Comparison of ENCODE assay signal across 10 cellular contexts in genomic region chr20:21396921-21397340, GRCh38. TPM values are rescaled to one million over a fixed set of nuclear protein-coding genes. Genes with fewer than 3 reads are reported as not detected.
A peak's percentile ranks its signal among the peaks of the same experiment; 100 is the strongest.
DNase-seq lines count a peak whose midpoint lies in the region; ATAC-seq and TF ChIP-seq lines count a peak whose summit lies in the region.
"Had no signal": no experiment of that assay in that cellular context is flagged by ENCODE, and none has a peak within 500 bp of the region (broad histone marks: within the 10 kb centered on the region; RNA-seq: fewer than 3 reads in every experiment).

No MANE protein-coding gene starts in this region.

- H3K4me3 ChIP-seq in HAP-1 (peak overlapping the region; percentile 19), lower lobe of right lung (peak overlapping the region; percentile 26)
- H3K4me3 ChIP-seq: cardiac muscle cell had no signal

- H3K27me3 ChIP-seq in HAP-1 (ENCODE audit: low read depth) (peaks cover 41% of the 10 kb centered on the region), lower lobe of right lung (ENCODE audit: low read depth) (peaks cover 100% of the 10 kb centered on the region)

- peak; percentile 11 to 14 for ATAC-seq in lower lobe of right lung

- H3K27ac ChIP-seq in lower lobe of right lung, result no peak overlapping the region
- H3K27ac ChIP-seq: cardiac muscle cell had no signal

- in situ Hi-C loops in HAP-1 (cut with MboI; ENCODE audit: low sequenced_read_pairs), result no loop called here

- H3K9me3 ChIP-seq in HAP-1 (no peaks in the 10 kb centered on the region), lower lobe of right lung (no peaks in the 10 kb centered on the region)

- intact Hi-C loops in lower lobe of right lung (cut with DNase I), result no loop called here

- H3K4me1 ChIP-seq in HAP-1 (no peaks in the 10 kb centered on the region), lower lobe of right lung (peaks cover 5% of the 10 kb centered on the region)

- no peak for TF ChIP-seq CTCF in lower lobe of right lung (IDR thresholded peaks at IDR 0.05)

- peak; percentile 81 for DNase-seq in D341Med (ENCODE audit: low spot score)
- DNase-seq in HAP-1 (ENCODE audit: low spot score in 2 of 2), result peak in 1 of 2 experiments; percentile 43
- peak; percentile 17 for DNase-seq in activated naive CD4-positive, alpha-beta T cell treated with anti-CD3 and anti-CD28 coated beads, Interleukin-2, amount 50 U/mL, for 16 hours
- no peak for DNase-seq in lower lobe of right lung
- no peak for DNase-seq in central memory CD4-positive, alpha-beta T cell
- DNase-seq in NCI-H1436 (lab: John Stamatoyannopoulos, UW), result no peak
- DNase-seq in T1000 (lab: John Stamatoyannopoulos, UW), result no peak
- DNase-seq in NCI-H187 treated with DMSO at 0.1 percent for 48 hours (lab: John Stamatoyannopoulos, UW), result no peak
- DNase-seq: NCI-H226 had no signal

- H3K36me3 ChIP-seq in HAP-1 (replicated peaks) (no peaks in the 10 kb centered on the region), lower lobe of right lung (no peaks in the 10 kb centered on the region)
- H3K36me3 ChIP-seq: cardiac muscle cell had no signal

RNA-seq across cellular contexts. Expression of gene NKX2-4, which starts 0.4 kb away (rescaled TPM):
- total RNA-seq in lower lobe of right lung, result not detected
- total RNA-seq: cardiac muscle cell had no signal

Comparison
In these comparisons a context has a peak if more than half of its experiments do, and no peak if none do; other contexts are left out.
1. DNase-seq: peak in D341Med (single experiment) and activated naive CD4-positive, alpha-beta T cell treated with anti-CD3 and anti-CD28 coated beads, Interleukin-2, amount 50 U/mL, for 16 hours (single experiment); none in lower lobe of right lung (single experiment), central memory CD4-positive, alpha-beta T cell (single experiment), NCI-H1436 (single experiment), T1000 (single experiment) and NCI-H187 treated with DMSO at 0.1 percent for 48 hours (single experiment).